28 cellular contexts compared by ENCODE assay signal in the genomic region with DNA sequence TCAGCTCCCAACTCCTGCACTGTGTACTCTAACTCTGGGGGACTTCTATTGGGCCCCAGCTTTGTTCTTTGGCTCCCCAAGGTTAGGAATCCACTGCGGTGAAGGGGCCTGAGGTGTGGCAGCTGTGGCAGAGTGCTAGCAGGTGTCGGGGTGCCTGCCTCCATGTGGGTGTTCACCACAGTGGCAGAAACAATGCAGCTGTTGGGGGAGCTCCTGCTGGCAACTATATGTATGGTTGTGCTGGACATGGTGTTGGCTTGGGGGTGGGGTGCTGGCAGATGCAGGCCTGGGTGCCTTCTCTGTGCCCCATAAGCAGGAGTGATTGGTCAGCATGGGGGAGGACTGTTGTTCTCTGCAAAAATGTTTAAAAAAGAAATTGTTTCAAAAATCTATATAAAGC.
"Had no signal": no experiment of that assay in that cellular context is flagged by ENCODE, and none has a peak within 500 bp of the region (broad histone marks: within the 10 kb centered on the region; RNA-seq: fewer than 3 reads in every experiment).

No MANE protein-coding gene starts in this region.

- H2AFZ ChIP-seq: hepatocyte had no signal

- H3K36me3 ChIP-seq: colonic mucosa, esophagus muscularis mucosa, gastroesophageal sphincter, heart left ventricle, left lung, ovary, sigmoid colon, stomach, thyroid gland had no signal

- H3K4me1 Mint-ChIP-seq: nephron progenitor cell; stimulated activated effector memory CD8-positive, alpha-beta T cell treated with anti-CD3 and anti-CD28 coated beads, Interleukin-12 subunit alpha, Interleukin-12 subunit beta, amount 100 ng/mL, for 72 hours had no signal

- ATAC-seq: foreskin keratinocyte; gastroesophageal sphincter; heart left ventricle; left cardiac atrium; left lung; naive thymus-derived CD4-positive, alpha-beta T cell; psoas muscle; right cardiac atrium; stimulated activated effector memory CD8-positive, alpha-beta T cell treated with anti-CD3 and anti-CD28 coated beads, Interleukin-12 subunit alpha, Interleukin-12 subunit beta, amount 100 ng/mL, for 72 hours had no signal

- H3K9me3 Mint-ChIP-seq: stimulated activated effector memory CD8-positive, alpha-beta T cell treated with anti-CD3 and anti-CD28 coated beads, Interleukin-12 subunit alpha, Interleukin-12 subunit beta, amount 100 ng/mL, for 72 hours had no signal

- H3K4me3 Mint-ChIP-seq: dendritic cell treated with granulocyte-macrophage colony-stimulating factor and Interleukin-4, amounts not matched to agents 40 ng/mL and 50 ng/mL, for 4 days; nephron progenitor cell; stimulated activated effector memory CD8-positive, alpha-beta T cell treated with anti-CD3 and anti-CD28 coated beads, Interleukin-12 subunit alpha, Interleukin-12 subunit beta, amount 100 ng/mL, for 72 hours had no signal

- H3K27me3 ChIP-seq: colonic mucosa, esophagus muscularis mucosa, foreskin keratinocyte, gastroesophageal sphincter, heart left ventricle, hepatocyte, left lung, ovary, sigmoid colon, stomach, thyroid gland had no signal

- H3K27ac Mint-ChIP-seq: dendritic cell treated with granulocyte-macrophage colony-stimulating factor and Interleukin-4, amounts not matched to agents 40 ng/mL and 50 ng/mL, for 4 days; nephron progenitor cell; stimulated activated effector memory CD8-positive, alpha-beta T cell treated with anti-CD3 and anti-CD28 coated beads, Interleukin-12 subunit alpha, Interleukin-12 subunit beta, amount 100 ng/mL, for 72 hours had no signal

- DNase-seq: colonic mucosa; effector CD8-positive, alpha-beta T cell; foreskin keratinocyte; heart left ventricle; left cardiac atrium; left lung; mammary epithelial cell; mesendoderm; midbrain; nephron progenitor cell; nucleus accumbens; ovary; posterior cingulate gyrus; psoas muscle; right cardiac atrium; sigmoid colon; stimulated activated CD4-positive, alpha-beta T cell treated with anti-CD3 and anti-CD28 coated beads, Interleukin-2, amount 100 ng/mL, for 24 hours; stimulated activated CD4-positive, alpha-beta T cell treated with anti-CD3 and anti-CD28 coated beads, Interleukin-4, amount 100 ng/mL, for 24 hours; stimulated activated naive CD4-positive, alpha-beta T cell treated with Interleukin-2 at 50 U/mL for 16 hours; stomach; thyroid gland; trophoblast cell had no signal

- H3K27ac ChIP-seq: colonic mucosa, esophagus muscularis mucosa, foreskin keratinocyte, gastroesophageal sphincter, heart left ventricle, hepatocyte, left lung, ovary, psoas muscle, sigmoid colon, stomach, thyroid gland had no signal

- H3K4me2 ChIP-seq: hepatocyte had no signal

- H3K4me1 ChIP-seq: colonic mucosa, esophagus muscularis mucosa, foreskin keratinocyte, gastroesophageal sphincter, heart left ventricle, left lung, psoas muscle, sigmoid colon, stomach, thyroid gland had no signal

- H3K9me3 ChIP-seq: colonic mucosa, esophagus muscularis mucosa, ovary, psoas muscle, thyroid gland had no signal

- H3K4me3 ChIP-seq: colonic mucosa, esophagus muscularis mucosa, gastroesophageal sphincter, heart left ventricle, hepatocyte, left lung, ovary, psoas muscle, sigmoid colon, stomach, thyroid gland had no signal

- H3K36me3 Mint-ChIP-seq: stimulated activated effector memory CD8-positive, alpha-beta T cell treated with anti-CD3 and anti-CD28 coated beads, Interleukin-12 subunit alpha, Interleukin-12 subunit beta, amount 100 ng/mL, for 72 hours had no signal
